ENCODE assay signal across 9 cellular contexts in the genomic region with DNA sequence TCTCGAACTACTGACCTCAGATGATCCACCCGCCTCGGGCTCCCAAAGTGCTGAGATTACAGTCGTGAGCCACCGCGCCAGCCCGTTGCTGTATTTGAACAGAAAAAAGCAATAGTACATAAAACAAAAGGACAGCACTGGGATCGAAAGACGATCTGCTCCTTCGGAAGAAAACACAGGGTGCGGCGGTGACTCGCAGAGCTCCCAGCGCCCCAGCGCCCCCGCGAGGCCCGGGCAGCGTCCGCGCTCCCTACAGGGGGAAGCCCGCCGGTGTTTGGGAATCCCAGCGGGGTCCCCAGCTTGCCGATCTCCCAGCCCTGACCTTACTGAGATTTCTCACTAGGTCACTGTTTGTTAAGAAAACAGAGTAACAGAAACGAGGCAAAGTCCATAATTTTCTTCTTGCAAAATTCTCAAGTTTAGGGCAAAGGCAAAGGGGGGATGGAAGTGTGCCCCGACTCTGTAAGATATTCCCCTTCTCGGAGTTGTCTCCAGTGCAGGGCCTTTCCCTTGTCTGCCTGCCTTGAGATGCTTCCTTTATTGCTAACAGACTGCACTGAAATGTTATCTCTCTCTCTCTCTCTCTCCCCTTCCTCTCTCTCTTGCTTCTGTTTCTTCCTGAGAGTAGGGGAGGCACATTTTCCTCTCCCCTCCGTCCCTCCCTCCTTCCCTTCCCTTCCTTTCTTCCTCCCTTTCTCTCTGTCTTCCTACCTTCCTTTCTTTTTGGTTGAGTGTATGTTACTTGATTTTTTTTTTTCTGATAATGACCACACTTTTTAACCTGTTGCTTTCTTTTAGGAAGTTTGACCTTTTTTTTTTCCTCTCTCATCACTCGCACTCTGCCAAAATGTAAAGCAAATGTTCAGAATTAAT.
DNase-seq lines count a peak whose midpoint lies in the region; ATAC-seq and TF ChIP-seq lines count a peak whose summit lies in the region.
"Had no signal": no experiment of that assay in that cellular context is flagged by ENCODE, and none has a peak within 500 bp of the region (broad histone marks: within the 10 kb centered on the region; RNA-seq: fewer than 3 reads in every experiment).

No MANE protein-coding gene starts in this region.

- H3K36me3 ChIP-seq in vagina, result no peaks in the 10 kb centered on the region

- peak overlapping the region; percentile 33 for H3K4me3 ChIP-seq in GM12875 (ENCODE audit: low read depth, low read length)
- peak overlapping the region; percentile 55 for H3K4me3 ChIP-seq in fibroblast of villous mesenchyme (ENCODE audit: low read depth, low read length)
- peak overlapping the region; percentile 28 to 50 for H3K4me3 ChIP-seq in vagina
- H3K4me3 ChIP-seq: SK-N-MC had no signal

- no peak overlapping the region for H3K27ac Mint-ChIP-seq in neural crest cell (ENCODE audit: unreplicated experiment)

- peaks cover 20% of the 10 kb centered on the region for H3K27me3 Mint-ChIP-seq in neural crest cell (ENCODE audit: low read depth)

- peak overlapping the region; percentile 37 for H3K27ac ChIP-seq in vagina
- H3K27ac ChIP-seq: SK-N-MC had no signal

- no peaks in the 10 kb centered on the region for H3K36me3 Mint-ChIP-seq in neural crest cell (ENCODE audit: low read depth)

- H3K4me1 Mint-ChIP-seq in neural crest cell, result peaks cover 20% of the 10 kb centered on the region

- H3K9me3 Mint-ChIP-seq in neural crest cell, result no peaks in the 10 kb centered on the region

- DNase-seq in activated CD8-positive, alpha-beta memory T cell treated with anti-CD3 and anti-CD28 coated beads, Interleukin-2, amount 50 U/mL, for 48 hours, result peak; percentile 66
- DNase-seq in fibroblast of villous mesenchyme (ENCODE audit: low read depth), result peak; percentile 73
- peak; percentile 30 for DNase-seq in neural crest cell (ENCODE audit: low read depth, low spot score)
- no peak for DNase-seq in vagina (ENCODE audit: extremely low spot score in 2 of 2)
- no peak for DNase-seq in NCI-H748 treated with DMSO at 0.1 percent for 48 hours (lab: John Stamatoyannopoulos, UW)

- no peaks in the 10 kb centered on the region for H3K27me3 ChIP-seq in vagina

- no peak for TF ChIP-seq POLR2A in vagina (IDR thresholded peaks at IDR 0.05)

- no peaks in the 10 kb centered on the region for H3K9me3 ChIP-seq in vagina

- H3K4me1 ChIP-seq in vagina, result peaks cover 13% of the 10 kb centered on the region

- H3K4me3 Mint-ChIP-seq in neural crest cell, result no peak overlapping the region

- TF ChIP-seq CTCF in GM12875 (IDR thresholded peaks at IDR 0.05; ENCODE audit: borderline replicate concordance, insufficient read depth, low read depth, low read length) (peak; percentile 70), fibroblast of villous mesenchyme (IDR thresholded peaks at IDR 0.05; ENCODE audit: insufficient read depth, low read depth, low read length) (peak; percentile 78), neural crest cell (conservative IDR thresholded peaks at IDR 0.05) (peak; percentile 51), vagina (IDR thresholded peaks at IDR 0.05) (peak in 1 of 3 experiments; percentile 28)

- ATAC-seq in HG03378 (IDR thresholded peaks at IDR 0.05; ENCODE audit: unreplicated experiment) (peak; percentile 47), GM21723 (IDR thresholded peaks at IDR 0.05; ENCODE audit: unreplicated experiment) (no peak)

- intact Hi-C loops in vagina (cut with DNase I), result no loop called here

Comparison
In these comparisons a context has a peak if more than half of its experiments do, and no peak if none do; other contexts are left out.
1. DNase-seq: peak in activated CD8-positive, alpha-beta memory T cell treated with anti-CD3 and anti-CD28 coated beads, Interleukin-2, amount 50 U/mL, for 48 hours (single experiment), fibroblast of villous mesenchyme (single experiment) and neural crest cell (single experiment); none in vagina (0 of 2) and NCI-H748 treated with DMSO at 0.1 percent for 48 hours (single experiment).
2. Peak in every context shown above with its lines, with median percentiles within 50 percentile points of each other: H3K4me3 ChIP-seq.